ENCODE assay signal across 16 cellular contexts in the genomic region with DNA sequence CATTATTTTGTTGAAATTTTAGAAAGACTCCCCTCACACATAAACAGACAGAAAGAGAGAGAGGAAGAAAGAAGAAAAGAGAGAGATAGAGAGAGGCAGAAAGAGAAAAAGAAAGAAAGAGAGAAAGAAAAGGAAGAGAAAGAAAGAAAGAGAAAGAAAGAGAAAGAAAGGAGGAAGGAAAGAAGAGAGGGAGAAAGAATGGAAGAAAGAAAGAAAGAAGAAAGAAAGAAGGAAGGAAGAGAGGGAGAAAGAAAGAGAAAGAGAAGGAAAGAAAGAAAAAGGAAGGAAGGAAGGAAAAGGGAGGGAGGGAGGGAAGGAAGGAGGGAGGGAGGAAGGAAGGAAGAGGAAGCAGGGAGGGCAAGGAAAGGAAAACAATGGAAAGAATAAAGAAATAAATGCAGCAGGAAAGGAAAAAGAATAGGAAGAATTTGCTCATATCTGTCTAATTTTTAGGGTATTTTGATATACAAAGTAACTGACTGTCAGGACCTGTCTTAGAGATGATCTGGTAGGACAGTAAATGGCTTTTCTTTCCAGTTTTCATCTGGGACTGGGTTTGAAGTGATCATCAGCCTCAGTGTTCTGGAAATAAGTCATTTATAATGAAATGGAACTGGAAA.
A peak's percentile ranks its signal among the peaks of the same experiment; 100 is the strongest.
DNase-seq lines count a peak whose midpoint lies in the region; ATAC-seq and TF ChIP-seq lines count a peak whose summit lies in the region.
"Had no signal": no experiment of that assay in that cellular context is flagged by ENCODE, and none has a peak within 500 bp of the region (broad histone marks: within the 10 kb centered on the region; RNA-seq: fewer than 3 reads in every experiment).

No MANE protein-coding gene starts in this region.

- H3K4me3 Mint-ChIP-seq in activated CD8-positive, alpha-beta T cell treated with anti-CD3 and anti-CD28 coated beads for 36 hours: no peak overlapping the region
- no peak overlapping the region for H3K4me3 Mint-ChIP-seq in activated CD8-positive, alpha-beta T cell treated with anti-CD3 and anti-CD28 coated beads, Interleukin-2, amount 10 ng/mL, durations not matched to agents 7 days and 5 days
- no peak overlapping the region for H3K4me3 Mint-ChIP-seq in osteocyte (ENCODE audit: unreplicated experiment)
- H3K4me3 Mint-ChIP-seq: CD4-positive, alpha-beta T cell; GM23338 had no signal

- DNase-seq in activated CD8-positive, alpha-beta T cell treated with anti-CD3 and anti-CD28 coated beads for 36 hours: no peak
- DNase-seq in activated CD8-positive, alpha-beta T cell treated with anti-CD3 and anti-CD28 coated beads, Interleukin-2, amount 10 ng/mL, durations not matched to agents 7 days and 5 days: no peak
- DNase-seq in A673 (ENCODE audit: low spot score) (no peak), SK-N-MC (ENCODE audit: low read depth, low spot score) (no peak), osteocyte (ENCODE audit: extremely low spot score, unreplicated experiment) (no peak), NCI-H345 (lab: John Stamatoyannopoulos, UW) (no peak), 8988T (no peak)
- DNase-seq: ACHN; C1 segment of cervical spinal cord; Calu3; CD4-positive, alpha-beta T cell; DMS79; H7 had no signal

- no TSS peak for BruUV-seq in A673 (replicated peaks; lab: Mats Ljungman, UMichigan)

- peaks cover 6% of the 10 kb centered on the region for H3K27me3 Mint-ChIP-seq in activated CD8-positive, alpha-beta T cell treated with anti-CD3 and anti-CD28 coated beads for 36 hours
- H3K27me3 Mint-ChIP-seq in activated CD8-positive, alpha-beta T cell treated with anti-CD3 and anti-CD28 coated beads, Interleukin-2, amount 10 ng/mL, durations not matched to agents 7 days and 5 days (ENCODE audit: low read depth): peaks cover 2% of the 10 kb centered on the region
- H3K27me3 Mint-ChIP-seq in osteocyte (ENCODE audit: unreplicated experiment): peaks cover 7% of the 10 kb centered on the region

- no peaks in the 10 kb centered on the region for H3K27me3 ChIP-seq in A673 (replicated peaks; ENCODE audit: insufficient read depth, low read depth, low read length, poor library complexity)

- H3K4me1 ChIP-seq in A673 (ENCODE audit: insufficient read depth, low read length, poor library complexity, severe bottlenecking): peaks cover 48% of the 10 kb centered on the region

- no peak overlapping the region for H3K4me3 ChIP-seq in A673 (ENCODE audit: low read depth, low read length, poor library complexity, severe bottlenecking)
- peak overlapping the region; percentile 28; the same call in 1 of the 2 replicates for H3K4me3 ChIP-seq in SK-N-MC
- H3K4me3 ChIP-seq: GM23338, K562 had no signal

- peak overlapping the region; percentile 65 for H3K9ac ChIP-seq in SK-N-MC (ENCODE audit: insufficient read length)

- H3K9me3 Mint-ChIP-seq in activated CD8-positive, alpha-beta T cell treated with anti-CD3 and anti-CD28 coated beads for 36 hours: no peaks in the 10 kb centered on the region
- H3K9me3 Mint-ChIP-seq in activated CD8-positive, alpha-beta T cell treated with anti-CD3 and anti-CD28 coated beads, Interleukin-2, amount 10 ng/mL, durations not matched to agents 7 days and 5 days (ENCODE audit: insufficient read depth): no peaks in the 10 kb centered on the region
- no peaks in the 10 kb centered on the region for H3K9me3 Mint-ChIP-seq in osteocyte (ENCODE audit: unreplicated experiment)
- H3K9me3 Mint-ChIP-seq: CD4-positive, alpha-beta T cell; GM23338 had no signal

- CTCF ChIA-PET in activated CD8-positive, alpha-beta T cell treated with anti-CD3 and anti-CD28 coated beads for 36 hours (lab: Charles Lee): no interaction called here
- CTCF ChIA-PET in activated CD8-positive, alpha-beta T cell treated with anti-CD3 and anti-CD28 coated beads, Interleukin-2, amount 10 ng/mL, durations not matched to agents 7 days and 5 days (lab: Charles Lee): no interaction called here
- CTCF ChIA-PET in A673 (lab: Charles Lee): no interaction called here

- H3K9me3 ChIP-seq in A673 (ENCODE audit: low read depth, low read length, poor library complexity, severe bottlenecking) (no peaks in the 10 kb centered on the region), SK-N-MC (ENCODE audit: low read depth, low read length) (no peaks in the 10 kb centered on the region; the same call in 1 of the 2 replicates)

- no peaks in the 10 kb centered on the region for H3K36me3 ChIP-seq in A673 (ENCODE audit: insufficient read depth, low read length, poor library complexity, severe bottlenecking)
- H3K36me3 ChIP-seq in SK-N-MC (ENCODE audit: insufficient read depth, low read length): no peaks in the 10 kb centered on the region

- no peak for ATAC-seq in activated CD8-positive, alpha-beta T cell treated with anti-CD3 and anti-CD28 coated beads for 36 hours
- no peak for ATAC-seq in activated CD8-positive, alpha-beta T cell treated with anti-CD3 and anti-CD28 coated beads, Interleukin-2, amount 10 ng/mL, durations not matched to agents 7 days and 5 days
- ATAC-seq: GM23338, K562 had no signal

- POLR2A ChIA-PET in activated CD8-positive, alpha-beta T cell treated with anti-CD3 and anti-CD28 coated beads for 36 hours (lab: Charles Lee): no interaction called here
- POLR2A ChIA-PET in activated CD8-positive, alpha-beta T cell treated with anti-CD3 and anti-CD28 coated beads, Interleukin-2, amount 10 ng/mL, durations not matched to agents 7 days and 5 days (lab: Charles Lee): no interaction called here
- POLR2A ChIA-PET in A673 (lab: Charles Lee; ENCODE audit: low non-redundant PET): no interaction called here

- no peak overlapping the region for H3K27ac Mint-ChIP-seq in activated CD8-positive, alpha-beta T cell treated with anti-CD3 and anti-CD28 coated beads for 36 hours
- no peak overlapping the region for H3K27ac Mint-ChIP-seq in activated CD8-positive, alpha-beta T cell treated with anti-CD3 and anti-CD28 coated beads, Interleukin-2, amount 10 ng/mL, durations not matched to agents 7 days and 5 days
- H3K27ac Mint-ChIP-seq in osteocyte (ENCODE audit: unreplicated experiment): peak overlapping the region; percentile 33
- H3K27ac Mint-ChIP-seq: CD4-positive, alpha-beta T cell; GM23338 had no signal

- no peaks in the 10 kb centered on the region for H3K4me1 Mint-ChIP-seq in activated CD8-positive, alpha-beta T cell treated with anti-CD3 and anti-CD28 coated beads for 36 hours (ENCODE audit: low read depth)
- H3K4me1 Mint-ChIP-seq in activated CD8-positive, alpha-beta T cell treated with anti-CD3 and anti-CD28 coated beads, Interleukin-2, amount 10 ng/mL, durations not matched to agents 7 days and 5 days (ENCODE audit: low read depth): no peaks in the 10 kb centered on the region
- peaks cover 22% of the 10 kb centered on the region for H3K4me1 Mint-ChIP-seq in osteocyte (ENCODE audit: unreplicated experiment)

- no peaks in the 10 kb centered on the region for H3K36me3 Mint-ChIP-seq in activated CD8-positive, alpha-beta T cell treated with anti-CD3 and anti-CD28 coated beads for 36 hours (ENCODE audit: low read depth)
- H3K36me3 Mint-ChIP-seq in activated CD8-positive, alpha-beta T cell treated with anti-CD3 and anti-CD28 coated beads, Interleukin-2, amount 10 ng/mL, durations not matched to agents 7 days and 5 days (ENCODE audit: low read depth): no peaks in the 10 kb centered on the region
- no peaks in the 10 kb centered on the region for H3K36me3 Mint-ChIP-seq in osteocyte (ENCODE audit: unreplicated experiment)

- peak overlapping the region; percentile 74 for H3K27ac ChIP-seq in A673 (ENCODE audit: low read depth, low read length, poor library complexity, severe bottlenecking)
- peak overlapping the region; percentile 97 for H3K27ac ChIP-seq in SK-N-MC
- H3K27ac ChIP-seq: 22Rv1 had no signal

- intact Hi-C loops in activated CD8-positive, alpha-beta T cell treated with anti-CD3 and anti-CD28 coated beads for 36 hours (cut with micrococcal nuclease): no loop called here
- intact Hi-C loops in A673 (cut with micrococcal nuclease; ENCODE audit: unreplicated experiment): loop anchor here (5.0 kb wide), 2 partner anchors 159 to 776 kb away; no protein-coding TSS in a partner anchor

- peak; percentile 18 for TF ChIP-seq CTCF in activated CD8-positive, alpha-beta T cell treated with anti-CD3 and anti-CD28 coated beads for 36 hours (IDR thresholded peaks at IDR 0.05)
- TF ChIP-seq CTCF in A673 (conservative IDR thresholded peaks at IDR 0.05; ENCODE audit: low read depth, low read length): no peak
- no peak for TF ChIP-seq CTCF in osteocyte (IDR thresholded peaks at IDR 0.05)
